8 cellular contexts compared by ENCODE assay signal in genomic region chr12:57893460-57894353, GRCh38. TPM values are rescaled to one million over a fixed set of nuclear protein-coding genes. Genes with fewer than 3 reads are reported as not detected.
DNase-seq lines count a peak whose midpoint lies in the region; ATAC-seq, FAIRE-seq and TF ChIP-seq lines count a peak whose summit lies in the region.

No MANE protein-coding gene starts in this region.

- H3K4me3 ChIP-seq in Panc1 (ENCODE audit: low read depth in 2 of 2, low read length in 2 of 2) (peak overlapping the region in 1 of 2 experiments; percentile 15; a peak in 1 of 4 replicates), H1 (ENCODE audit: extremely low read depth in 1 of 4, insufficient read depth in 2 of 4, low read depth in 3 of 4, low read length in 4 of 4) (peak overlapping the region in 1 of 4 experiments; percentile 11; a peak in 1 of 8 replicates)

- H4K91ac ChIP-seq in H1 (replicated peaks; ENCODE audit: insufficient read length, low read length), result peak overlapping the region; percentile 68

- no peaks in the 10 kb centered on the region for H4K20me1 ChIP-seq in H1 (replicated peaks in 1 of 2; ENCODE audit: control insufficient read depth in 1 of 2, insufficient read depth in 2 of 2, low read length in 2 of 2)

- H3K27me3 ChIP-seq in Panc1 (ENCODE audit: control insufficient read depth, insufficient read depth, low read length) (no peaks in the 10 kb centered on the region), H1 (replicated peaks in 1 of 4; ENCODE audit: control insufficient read depth in 3 of 4, extremely low read depth in 1 of 4, insufficient read depth in 3 of 4, low read length in 3 of 4) (peaks cover 0 to 10% (median 8%) of the 10 kb centered on the region in 4 experiments; a peak in 4 of 7 replicates)

- TF ChIP-seq RAD21 in H1 (IDR thresholded peaks at IDR 0.05 in 1 of 2, conservative IDR thresholded peaks at IDR 0.05 in 1 of 2; ENCODE audit: low read depth in 2 of 2, low read length in 2 of 2), result peak in 1 of 2 experiments; percentile 5; a peak in 1 of 4 replicates

- H3K36me3 ChIP-seq in Panc1 (ENCODE audit: control insufficient read depth, insufficient read depth, low read length) (no peaks in the 10 kb centered on the region), H1 (ENCODE audit: control insufficient read depth in 2 of 4, insufficient read depth in 4 of 4, low read length in 3 of 4) (no peaks in the 10 kb centered on the region)

- H4K5ac ChIP-seq in H1 (ENCODE audit: insufficient read length, low read depth, low read length), result no peak overlapping the region

- 0 out of 2 replicates have a peak overlapping the region, but pooled peaks have one; percentile 90 for H2BK15ac ChIP-seq in H1 (ENCODE audit: low read length)

- POLR2A ChIA-PET in Panc1 (lab: Charles Lee) (interaction anchor here (0.6 to 1.4 kb wide), 3 partner anchors 29 to 103 kb away, joined by 3 to 12 read pairs (median 5); partner anchors contain the start of gene CTDSP2), H1 (lab: Charles Lee; ENCODE audit: partially characterized antibody) (interaction anchor here (0.7 to 8.6 kb wide), 6 partner anchors 10 to 122 kb away, joined by 3 to 181 read pairs (median 6); partner anchors contain the start of genes CTDSP2, EEF1AKMT3 and METTL1)

- no peak for TF ChIP-seq CTCF in Panc1 (IDR thresholded peaks at IDR 0.05)
- TF ChIP-seq CTCF in H1 (IDR thresholded peaks at IDR 0.05; ENCODE audit: control extremely low read depth in 1 of 3, insufficient read depth in 1 of 3, low read depth in 1 of 3, low read length in 3 of 3), result no peak
- TF ChIP-seq CTCF in type B pancreatic cell (conservative IDR thresholded peaks at IDR 0.05), result peak; percentile 29

- H3K9me3 ChIP-seq in Panc1 (ENCODE audit: control insufficient read depth, insufficient read depth, low read depth, low read length) (no peaks in the 10 kb centered on the region), H1 (ENCODE audit: insufficient read depth in 2 of 2, low read depth in 1 of 2, low read length in 1 of 2) (no peaks in the 10 kb centered on the region)

- no peak overlapping the region for H2BK120ac ChIP-seq in H1 (replicated peaks; ENCODE audit: low read depth, low read length)

- DNase-seq in GOT3 (lab: John Stamatoyannopoulos, UW), result peak; percentile 100
- DNase-seq in Panc1 (ENCODE audit: low read depth, low spot score), result no peak
- DNase-seq in H1 (ENCODE audit: low read depth in 1 of 2, low spot score in 2 of 2), result no peak
- DNase-seq in medulla oblongata (ENCODE audit: extremely low spot score), result peak; percentile 95
- DNase-seq in type B pancreatic cell (ENCODE audit: extremely low spot score, unreplicated experiment), result peak; percentile 85
- DNase-seq in activated T-helper 2 cell treated with anti-CD3 and anti-CD28 coated beads, Interferon-gamma antibody, Interleukin-2, Interleukin-4, amounts not matched to agents 10 μg/mL and 5 μg/mL and 100 μg/mL, durations not matched to agents 14 hours and 24 hours and 36 hours (ENCODE audit: low spot score), result no peak

- no peaks in the 10 kb centered on the region for H3K79me1 ChIP-seq in H1 (ENCODE audit: low read depth, low read length)

- H3K23me2 ChIP-seq in H1 (ENCODE audit: low read depth, low read length), result peaks cover 4% of the 10 kb centered on the region; the same call in 1 of the 2 replicates

- H3K79me2 ChIP-seq in H1 (ENCODE audit: control insufficient read depth in 1 of 2, insufficient read depth in 2 of 2, low read length in 2 of 2), result no peaks in the 10 kb centered on the region

- peak; percentile 65 for ATAC-seq in Panc1
- no peak for ATAC-seq in HG03025 (IDR thresholded peaks at IDR 0.05; ENCODE audit: low FRiP score, unreplicated experiment)
- no peak for ATAC-seq in GM21529 (IDR thresholded peaks at IDR 0.05; ENCODE audit: unreplicated experiment)

- CTCF ChIA-PET in Panc1 (lab: Charles Lee), result interaction anchor here (0.5 kb wide), 1 partner anchor 137 kb away, joined by 3 read pairs; no protein-coding TSS in a partner anchor
- CTCF ChIA-PET in H1 (lab: Charles Lee; ENCODE audit: partially characterized antibody), result interaction anchor here (0.9 to 8.7 kb wide), 11 partner anchors 11 to 75 kb away, joined by 3 to 119 read pairs (median 19); partner anchors contain the start of gene AVIL

- peaks cover 69% of the 10 kb centered on the region for H3K4me1 Mint-ChIP-seq in type B pancreatic cell (ENCODE audit: unreplicated experiment)
- H3K4me1 Mint-ChIP-seq in activated T-helper 2 cell treated with anti-CD3 and anti-CD28 coated beads, Interferon-gamma antibody, Interleukin-2, Interleukin-4, amounts not matched to agents 10 μg/mL and 5 μg/mL and 100 μg/mL, durations not matched to agents 14 hours and 24 hours and 36 hours (ENCODE audit: low read depth), result peaks cover 34% of the 10 kb centered on the region

- no peak overlapping the region for H3K23ac ChIP-seq in H1 (ENCODE audit: insufficient read length)

- peak overlapping the region in 1 of 4 experiments; percentile 29; a peak in 3 of 7 replicates for H3K9ac ChIP-seq in H1 (replicated peaks in 1 of 4; ENCODE audit: extremely low read depth in 1 of 4, low read depth in 3 of 4, low read length in 3 of 4)

- H3K4me3 Mint-ChIP-seq in type B pancreatic cell, result peak overlapping the region; percentile 76
- H3K4me3 Mint-ChIP-seq in activated T-helper 2 cell treated with anti-CD3 and anti-CD28 coated beads, Interferon-gamma antibody, Interleukin-2, Interleukin-4, amounts not matched to agents 10 μg/mL and 5 μg/mL and 100 μg/mL, durations not matched to agents 14 hours and 24 hours and 36 hours (ENCODE audit: low read depth), result no peak overlapping the region

- TF ChIP-seq POLR2A in H1 (IDR thresholded peaks at IDR 0.05; ENCODE audit: control extremely low read depth in 1 of 2, low read depth in 2 of 2, low read length in 2 of 2), result peak; percentile 25 to 68

- peak overlapping the region; percentile 33; the same call in 1 of the 2 replicates for H2BK12ac ChIP-seq in H1 (ENCODE audit: low read depth, low read length)

- in situ Hi-C loops in Panc1 (cut with HindIII; ENCODE audit: low pct_unique_long_range_greater_than_20kb, low sequenced_read_pairs), result no loop called here

- H3K27ac Mint-ChIP-seq in type B pancreatic cell, result peak overlapping the region; percentile 91
- H3K27ac Mint-ChIP-seq in activated T-helper 2 cell treated with anti-CD3 and anti-CD28 coated beads, Interferon-gamma antibody, Interleukin-2, Interleukin-4, amounts not matched to agents 10 μg/mL and 5 μg/mL and 100 μg/mL, durations not matched to agents 14 hours and 24 hours and 36 hours, result no peak overlapping the region

- peak overlapping the region; percentile 88 for H2AFZ ChIP-seq in H1 (ENCODE audit: low read length)

- no peak overlapping the region for H2AK5ac ChIP-seq in H1 (ENCODE audit: low read depth, low read length)

- H3K14ac ChIP-seq in H1 (ENCODE audit: insufficient read length), result no peak overlapping the region

- H2BK20ac ChIP-seq in H1 (ENCODE audit: low read length), result 0 out of 2 replicates have a peak overlapping the region, but pooled peaks have one; percentile 61

- peak overlapping the region; percentile 72; the same call in 1 of the 2 replicates for H3K18ac ChIP-seq in H1 (ENCODE audit: extremely low read depth, low read length)

- peaks cover 7% of the 10 kb centered on the region for H3K27me3 Mint-ChIP-seq in type B pancreatic cell
- H3K27me3 Mint-ChIP-seq in activated T-helper 2 cell treated with anti-CD3 and anti-CD28 coated beads, Interferon-gamma antibody, Interleukin-2, Interleukin-4, amounts not matched to agents 10 μg/mL and 5 μg/mL and 100 μg/mL, durations not matched to agents 14 hours and 24 hours and 36 hours (ENCODE audit: low read depth), result peaks cover 5% of the 10 kb centered on the region

- 61% methylated on average over 13 of the region's 13 CpGs; no CpG with 5 or more reads in 1 of the 2 experiments for WGBS in H1 (ENCODE audit: extremely low coverage in 1 of 2, insufficient coverage in 1 of 2, insufficient read length in 1 of 2, insufficient replicate concordance in 2 of 2, low coverage in 1 of 2, low lambda C conversion rate in 2 of 2, missing lambda C conversion rate in 1 of 2), 2 experiments

- peak overlapping the region; percentile 97 for H3K27ac ChIP-seq in Panc1 (ENCODE audit: low read length)
- H3K27ac ChIP-seq in H1 (ENCODE audit: low read depth, low read length), result no peak overlapping the region

- H3K9me3 Mint-ChIP-seq in type B pancreatic cell, result no peaks in the 10 kb centered on the region
- H3K9me3 Mint-ChIP-seq in activated T-helper 2 cell treated with anti-CD3 and anti-CD28 coated beads, Interferon-gamma antibody, Interleukin-2, Interleukin-4, amounts not matched to agents 10 μg/mL and 5 μg/mL and 100 μg/mL, durations not matched to agents 14 hours and 24 hours and 36 hours, result no peaks in the 10 kb centered on the region

- H3K4me2 ChIP-seq in H1 (ENCODE audit: insufficient read depth in 1 of 2, low read depth in 2 of 2, low read length in 2 of 2), result peak overlapping the region; percentile 23 to 60

- no peak overlapping the region for H3K56ac ChIP-seq in H1 (replicated peaks; ENCODE audit: insufficient read length, low read depth, low read length)

- intact Hi-C loops in Panc1 (cut with micrococcal nuclease; ENCODE audit: unreplicated experiment), result no loop called here
- intact Hi-C loops in activated T-helper 2 cell treated with anti-CD3 and anti-CD28 coated beads, Interferon-gamma antibody, Interleukin-2, Interleukin-4, amounts not matched to agents 10 μg/mL and 5 μg/mL and 100 μg/mL, durations not matched to agents 14 hours and 24 hours and 36 hours (cut with micrococcal nuclease), result loop anchor here (10.0 kb wide), 1 partner anchor 309 kb away; no protein-coding TSS in a partner anchor

- peaks cover 4% of the 10 kb centered on the region for H3K36me3 Mint-ChIP-seq in type B pancreatic cell
- no peaks in the 10 kb centered on the region for H3K36me3 Mint-ChIP-seq in activated T-helper 2 cell treated with anti-CD3 and anti-CD28 coated beads, Interferon-gamma antibody, Interleukin-2, Interleukin-4, amounts not matched to agents 10 μg/mL and 5 μg/mL and 100 μg/mL, durations not matched to agents 14 hours and 24 hours and 36 hours (ENCODE audit: low read depth)

- TF ChIP-seq EP300 in H1 (IDR thresholded peaks at IDR 0.05; ENCODE audit: borderline replicate concordance in 1 of 2, low read depth in 2 of 2, low read length in 2 of 2), result no peak

- peak overlapping the region; percentile 20; the same call in 1 of the 2 replicates for H2BK5ac ChIP-seq in H1 (ENCODE audit: low read depth, low read length)

- no peak for FAIRE-seq in H1 (lab: Jason Lieb, UNC)

- BruUV-seq in Panc1 (replicated peaks; lab: Mats Ljungman, UMichigan), result no TSS peak

- H3K4ac ChIP-seq in H1 (replicated peaks; ENCODE audit: insufficient read length, low read depth, low read length), result no peak overlapping the region

- H3K4me1 ChIP-seq in Panc1 (ENCODE audit: control insufficient read depth, insufficient read depth, low read length) (peaks cover 77% of the 10 kb centered on the region), H1 (replicated peaks in 1 of 4; ENCODE audit: control insufficient read depth in 3 of 4, insufficient read depth in 4 of 4, low read length in 3 of 4) (peaks cover 14 to 37% (median 25%) of the 10 kb centered on the region in 4 experiments)

- no peak overlapping the region for H4K8ac ChIP-seq in H1 (ENCODE audit: extremely low read depth, insufficient read depth, low read length)

RNA-seq across cellular contexts. Expression of gene CTDSP2, which starts 47.2 kb away (rescaled TPM):
- total RNA-seq in Panc1 (2021; ENCODE audit: unreplicated experiment) (120 TPM), type B pancreatic cell (ENCODE audit: low replicate concordance) (135 and 183 TPM in 2 replicates)
- 141 TPM for polyA plus RNA-seq in Panc1 (2012; ENCODE audit: insufficient read length)
- total RNA-seq in H1 (2021; fragmentation: NEBNext Ultra II Directional; extraction: Animal tissue kit (Norgen Biotek cat#: 25700)), result 91.7 and 93.7 TPM in 2 replicates
- 71.3 and 129 TPM in 2 replicates for polyA plus RNA-seq in H1 (2011; rRNA removed)
- polyA plus RNA-seq in H1 (2011; cell fraction: cytosol; rRNA removed), result 115 TPM
- 118 TPM for polyA plus RNA-seq in H1 (2011; cell fraction: nucleus; rRNA removed)
- 72.3 to 87.9 TPM (median 83.7 TPM) in 4 replicates for polyA plus RNA-seq in H1 (2012, experiment 1 of 2)
- 64.0 TPM for polyA plus RNA-seq in H1 (2012, experiment 2 of 2)
- polyA plus RNA-seq in H1 (2013, experiment 1 of 2), result 41.6 TPM
- 42.0 TPM for polyA plus RNA-seq in H1 (2013, experiment 2 of 2)
- polyA minus RNA-seq in H1 (2011; rRNA and poly(A)+ RNA removed), result 144 and 145 TPM in 2 replicates
- 75.4 TPM for polyA minus RNA-seq in H1 (2011; cell fraction: cytosol; rRNA and poly(A)+ RNA removed)
- polyA minus RNA-seq in H1 (2011; cell fraction: nucleus; rRNA and poly(A)+ RNA removed), result 79.4 TPM
- 62.5 and 65.2 TPM in 2 replicates for total RNA-seq in activated T-helper 2 cell treated with anti-CD3 and anti-CD28 coated beads, Interferon-gamma antibody, Interleukin-2, Interleukin-4, amounts not matched to agents 10 μg/mL and 5 μg/mL and 100 μg/mL, durations not matched to agents 14 hours and 24 hours and 36 hours

RNA-seq across cellular contexts. Expression of gene ATP23, which starts 47.7 kb away (rescaled TPM):
- 10.3 TPM for total RNA-seq in Panc1 (2021; ENCODE audit: unreplicated experiment)
- polyA plus RNA-seq in Panc1 (2012; ENCODE audit: insufficient read length), result 10.2 TPM
- total RNA-seq in H1 (2021; fragmentation: NEBNext Ultra II Directional; extraction: Animal tissue kit (Norgen Biotek cat#: 25700)), result 6.7 and 10.2 TPM in 2 replicates
- polyA plus RNA-seq in H1 (2011; rRNA removed), result 12.1 and 13.5 TPM in 2 replicates
- 10.4 TPM for polyA plus RNA-seq in H1 (2011; cell fraction: cytosol; rRNA removed)
- 4.3 TPM for polyA plus RNA-seq in H1 (2011; cell fraction: nucleus; rRNA removed)
- 4.2 to 8.9 TPM (median 8.2 TPM) in 4 replicates for polyA plus RNA-seq in H1 (2012, experiment 1 of 2)
- polyA plus RNA-seq in H1 (2012, experiment 2 of 2), result 3.5 TPM
- 8.1 TPM for polyA plus RNA-seq in H1 (2013, experiment 1 of 2)
- polyA plus RNA-seq in H1 (2013, experiment 2 of 2), result 6.9 TPM
- 5.0 and 8.6 TPM in 2 replicates for polyA minus RNA-seq in H1 (2011; rRNA and poly(A)+ RNA removed)
- 4.8 TPM for polyA minus RNA-seq in H1 (2011; cell fraction: cytosol; rRNA and poly(A)+ RNA removed)
- polyA minus RNA-seq in H1 (2011; cell fraction: nucleus; rRNA and poly(A)+ RNA removed), result 5.3 TPM
- total RNA-seq in type B pancreatic cell (ENCODE audit: low replicate concordance), result 5.2 and 9.7 TPM in 2 replicates
- 10.8 and 12.7 TPM in 2 replicates for total RNA-seq in activated T-helper 2 cell treated with anti-CD3 and anti-CD28 coated beads, Interferon-gamma antibody, Interleukin-2, Interleukin-4, amounts not matched to agents 10 μg/mL and 5 μg/mL and 100 μg/mL, durations not matched to agents 14 hours and 24 hours and 36 hours

Comparison
In these comparisons a context has a peak if more than half of its experiments do, and no peak if none do; other contexts are left out.
1. DNase-seq: peak in GOT3 (single experiment), medulla oblongata (single experiment) and type B pancreatic cell (single experiment); none in Panc1 (single experiment), H1 (0 of 2) and activated T-helper 2 cell treated with anti-CD3 and anti-CD28 coated beads, Interferon-gamma antibody, Interleukin-2, Interleukin-4, amounts not matched to agents 10 μg/mL and 5 μg/mL and 100 μg/mL, durations not matched to agents 14 hours and 24 hours and 36 hours (single experiment).